ENCODE assay signal across 1 cellular context in the genomic region with DNA sequence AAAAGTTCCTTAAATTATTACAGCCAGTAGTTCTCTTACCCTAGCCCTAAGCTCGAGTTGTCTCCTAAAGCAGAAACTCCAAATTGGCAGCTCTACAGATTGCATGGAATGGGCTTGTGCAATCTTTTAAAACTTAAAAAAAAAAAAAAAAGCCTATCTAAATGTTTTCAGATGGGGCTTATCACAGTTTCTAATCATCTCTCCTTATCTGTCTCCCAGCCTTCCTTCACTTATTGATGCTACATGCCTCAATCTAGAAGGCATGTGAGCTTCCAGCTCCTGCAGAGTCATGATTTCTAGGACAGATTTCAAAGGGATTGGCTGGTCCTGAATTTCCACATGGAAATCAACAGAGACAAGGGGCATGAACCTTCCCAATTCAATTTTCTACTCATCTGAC.
TF ChIP-seq lines count a peak whose summit lies in the region.

No MANE protein-coding gene starts in this region.

TF ChIP-seq in IMR-90, 13 proteins besides CTCF, POLR2A, EP300 and RAD21:
- TF ChIP-seq CEBPB (IDR thresholded peaks at IDR 0.05; ENCODE audit: low read depth, low read length) (0 out of 2 replicates have a peak, but pooled peaks have one; percentile 13), MAZ (IDR thresholded peaks at IDR 0.05; ENCODE audit: borderline replicate concordance, low read depth, low read length) (no peak)
TF ChIP-seq in IMR-90: peak in this region for 1.
